Comparison of ENCODE assay signal across 9 cellular contexts in genomic region chr2:232502901-232503791, GRCh38. TPM values are rescaled to one million over a fixed set of nuclear protein-coding genes. Genes with fewer than 3 reads are reported as not detected.
DNase-seq lines count a peak whose midpoint lies in the region; ATAC-seq, FAIRE-seq and TF ChIP-seq lines count a peak whose summit lies in the region.
"Had no signal": no experiment of that assay in that cellular context is flagged by ENCODE, and none has a peak within 500 bp of the region (broad histone marks: within the 10 kb centered on the region; RNA-seq: fewer than 3 reads in every experiment).

No MANE protein-coding gene starts in this region.

- no peaks in the 10 kb centered on the region for H3K36me3 Mint-ChIP-seq in neural progenitor cell

- peaks cover 30% of the 10 kb centered on the region for H4K20me1 ChIP-seq in neural progenitor cell (ENCODE audit: low read depth)

- peak overlapping the region; percentile 85 for H3K4me3 Mint-ChIP-seq in neural progenitor cell

- H3K9me3 ChIP-seq in esophagus squamous epithelium (no peaks in the 10 kb centered on the region), neural progenitor cell (ENCODE audit: low read depth) (no peaks in the 10 kb centered on the region), upper lobe of left lung (no peaks in the 10 kb centered on the region)
- H3K9me3 ChIP-seq: neutrophil had no signal

- WGBS in esophagus squamous epithelium, 2 donors = 0 to 3% methylated on average over 12 to 15 of the region's 76 CpGs
- 0 to 4% methylated on average over 25 to 71 of the region's 76 CpGs for WGBS in upper lobe of left lung, 2 donors

- H3K27ac Mint-ChIP-seq in neural progenitor cell = no peak overlapping the region

- ATAC-seq in upper lobe of left lung (ENCODE audit: low FRiP score in 2 of 2) (peak in 1 of 2 donors; percentile 42), GM21529 (IDR thresholded peaks at IDR 0.05; ENCODE audit: unreplicated experiment) (no peak), HG02870 (IDR thresholded peaks at IDR 0.05; ENCODE audit: unreplicated experiment) (no peak)

- H3K27me3 ChIP-seq in esophagus squamous epithelium (peaks cover 0 to 95% (median 7%) of the 10 kb centered on the region in 4 donors), neural progenitor cell (peaks cover 72% of the 10 kb centered on the region), upper lobe of left lung (peaks cover 0 to 27% (median 17%) of the 10 kb centered on the region in 4 donors)

- peaks cover 3 to 19% (median 10%) of the 10 kb centered on the region in 3 donors for H3K4me1 ChIP-seq in esophagus squamous epithelium
- H3K4me1 ChIP-seq in neural progenitor cell = peaks cover 21% of the 10 kb centered on the region
- H3K4me1 ChIP-seq in upper lobe of left lung = peaks cover 8 to 18% (median 15%) of the 10 kb centered on the region in 4 donors

- H3K36me3 ChIP-seq in esophagus squamous epithelium (no peaks in the 10 kb centered on the region), neural progenitor cell (no peaks in the 10 kb centered on the region), upper lobe of left lung (no peaks in the 10 kb centered on the region)
- H3K36me3 ChIP-seq: neutrophil had no signal

- TF ChIP-seq POLR2A in esophagus squamous epithelium (IDR thresholded peaks at IDR 0.05) = no peak
- TF ChIP-seq POLR2A in upper lobe of left lung (IDR thresholded peaks at IDR 0.05) = no peak

- peaks cover 3% of the 10 kb centered on the region for H3K9me3 Mint-ChIP-seq in neural progenitor cell

- H3K27ac ChIP-seq in esophagus squamous epithelium = no peak overlapping the region
- no peak overlapping the region for H3K27ac ChIP-seq in neural progenitor cell
- no peak overlapping the region for H3K27ac ChIP-seq in upper lobe of left lung
- H3K27ac ChIP-seq: neutrophil had no signal

- FAIRE-seq in D721Med (lab: Jason Lieb, UNC) = no peak

- DNase-seq in NCI-H2227 treated with DMSO at 0.1 percent for 48 hours (lab: John Stamatoyannopoulos, UW) (peak; percentile 47), esophagus squamous epithelium (lab: John Stamatoyannopoulos, UW) (no peak), neural progenitor cell (ENCODE audit: low spot score) (peak; percentile 84), upper lobe of left lung (peak in 1 of 2 donors; percentile 85), D721Med (ENCODE audit: insufficient read length, low spot score) (no peak)
- peak; percentile 52 for DNase-seq in activated CD8-positive, alpha-beta memory T cell treated with anti-CD3 and anti-CD28 coated beads, Interleukin-2, amount 50 U/mL, for 4 hours

- H3K4me3 ChIP-seq in esophagus squamous epithelium (peak overlapping the region; percentile 14 to 69 (median 40)), neural progenitor cell (peak overlapping the region; percentile 49), upper lobe of left lung (peak overlapping the region in 3 of 4 donors; percentile 32 to 46 (median 44))

- peaks cover 15% of the 10 kb centered on the region for H3F3A ChIP-seq in neural progenitor cell (ENCODE audit: low read depth)

- H3K79me2 ChIP-seq in neural progenitor cell (ENCODE audit: low read depth) = no peaks in the 10 kb centered on the region

- H3K4me2 ChIP-seq in neural progenitor cell = peak overlapping the region; percentile 87

- H3K4me1 Mint-ChIP-seq in neural progenitor cell = peaks cover 58% of the 10 kb centered on the region

- peaks cover 38% of the 10 kb centered on the region for H3K27me3 Mint-ChIP-seq in neural progenitor cell (ENCODE audit: insufficient read depth, low read depth)

- TF ChIP-seq CTCF in esophagus squamous epithelium (IDR thresholded peaks at IDR 0.05) = no peak
- no peak for TF ChIP-seq CTCF in neural progenitor cell (IDR thresholded peaks at IDR 0.05)
- TF ChIP-seq CTCF in upper lobe of left lung (IDR thresholded peaks at IDR 0.05) = no peak
- TF ChIP-seq CTCF in D721Med (IDR thresholded peaks at IDR 0.05; ENCODE audit: insufficient read depth, missing control alignments) = no peak

- intact Hi-C loops in esophagus squamous epithelium (cut with DNase I) = no loop called here

- H2AFZ ChIP-seq in neural progenitor cell (replicated peaks) = peak overlapping the region; percentile 61

- no peak overlapping the region for H3K9ac ChIP-seq in neural progenitor cell

- no peak for TF ChIP-seq EP300 in upper lobe of left lung (IDR thresholded peaks at IDR 0.05)

RNA-seq across cellular contexts. Expression of gene ECEL1, which starts 15.5 kb away (rescaled TPM):
- under 1 TPM in 1 of 4 donors, not detected in 3; 0.19 TPM for total RNA-seq in esophagus squamous epithelium
- total RNA-seq in neural progenitor cell (ENCODE audit: low replicate concordance) = 0.84 and 3.8 TPM in 2 replicates
- under 1 TPM in 2 of 6 donors, not detected in 4; 0.14 to 0.40 TPM for total RNA-seq in upper lobe of left lung

RNA-seq across cellular contexts. Expression of gene PRSS56, which starts 17.0 kb away (rescaled TPM):
- total RNA-seq in esophagus squamous epithelium = not detected
- not detected in 2 replicates for total RNA-seq in neural progenitor cell (ENCODE audit: low replicate concordance)
- total RNA-seq in upper lobe of left lung = not detected

RNA-seq across cellular contexts. Expression of gene CHRND, which starts 22.8 kb away (rescaled TPM):
- total RNA-seq in esophagus squamous epithelium (not detected), neural progenitor cell (ENCODE audit: low replicate concordance) (0.19 TPM in 1 of 2 replicates, not detected in the other), upper lobe of left lung (not detected)

RNA-seq across cellular contexts. Expression of gene CHRNG, which starts 36.3 kb away (rescaled TPM):
- not detected for total RNA-seq in esophagus squamous epithelium
- total RNA-seq in neural progenitor cell (ENCODE audit: low replicate concordance) = not detected in 2 replicates
- not detected for total RNA-seq in upper lobe of left lung

RNA-seq across cellular contexts. Expression of gene ALPI, which starts 47.2 kb away (rescaled TPM):
- total RNA-seq in esophagus squamous epithelium = not detected
- not detected in 2 replicates for total RNA-seq in neural progenitor cell (ENCODE audit: low replicate concordance)
- total RNA-seq in upper lobe of left lung = not detected

Comparison
In these comparisons a context has a peak if more than half of its experiments do, and no peak if none do; other contexts are left out.
1. DNase-seq: peak in NCI-H2227 treated with DMSO at 0.1 percent for 48 hours (single experiment), activated CD8-positive, alpha-beta memory T cell treated with anti-CD3 and anti-CD28 coated beads, Interleukin-2, amount 50 U/mL, for 4 hours (single experiment) and neural progenitor cell (single experiment); none in esophagus squamous epithelium (single experiment) and D721Med (single experiment).
2. Peak in every context shown above with its lines, with median percentiles within 50 percentile points of each other: H3K4me3 ChIP-seq.